In the genomic region with DNA sequence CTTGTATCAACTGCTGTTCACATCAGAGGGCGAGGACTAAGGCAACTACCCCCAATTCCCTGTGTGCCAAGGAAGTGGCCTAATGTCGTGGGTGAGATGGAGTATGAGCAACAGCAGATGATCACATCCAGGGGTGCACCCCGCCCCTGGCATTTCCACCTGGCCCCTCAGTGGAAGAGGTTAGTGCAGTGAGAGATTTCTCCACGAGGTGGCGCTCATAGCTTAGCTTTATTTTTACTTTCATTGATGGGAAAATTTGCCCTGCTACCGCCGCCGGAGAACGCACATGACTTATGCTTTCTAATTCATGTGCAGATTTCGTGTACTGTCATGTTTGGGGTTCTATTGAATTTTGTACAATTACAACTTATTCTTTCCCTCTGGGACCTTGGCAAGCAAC, we compare ENCODE assay signal across 8 cellular contexts.
A peak's percentile ranks its signal among the peaks of the same experiment; 100 is the strongest.
DNase-seq lines count a peak whose midpoint lies in the region; ATAC-seq and TF ChIP-seq lines count a peak whose summit lies in the region.

No MANE protein-coding gene starts in this region.

- no peak for TF ChIP-seq POLR2A in prostate gland (IDR thresholded peaks at IDR 0.05)

- DNase-seq in AG20443 (ENCODE audit: low spot score) = peak; percentile 59
- DNase-seq in NCI-H524 treated with DMSO at 0.1 percent for 48 hours (lab: John Stamatoyannopoulos, UW) = peak; percentile 24
- peak; percentile 2 for DNase-seq in activated T-cell treated with anti-CD3 and anti-CD28 coated beads for 4 hours
- DNase-seq in glomerular visceral epithelial cell (ENCODE audit: extremely low spot score) = peak; percentile 11
- peak; percentile 25 for DNase-seq in prostate gland (ENCODE audit: low spot score)

- peak; percentile 66 for ATAC-seq in GM18870 (IDR thresholded peaks at IDR 0.05; ENCODE audit: unreplicated experiment)
- ATAC-seq in HG03469 (IDR thresholded peaks at IDR 0.05; ENCODE audit: unreplicated experiment) = peak; percentile 47
- ATAC-seq in HG02870 (IDR thresholded peaks at IDR 0.05; ENCODE audit: unreplicated experiment) = no peak

- H3K27me3 ChIP-seq in prostate gland (replicated peaks; ENCODE audit: insufficient read depth) = no peaks in the 10 kb centered on the region

- no peak overlapping the region for H3K4me3 ChIP-seq in prostate gland

- no peak overlapping the region for H3K27ac ChIP-seq in prostate gland

- TF ChIP-seq CTCF in prostate gland (IDR thresholded peaks at IDR 0.05) = peak; percentile 16 to 77 (median 52)

- H3K9me3 ChIP-seq in prostate gland = no peaks in the 10 kb centered on the region

- intact Hi-C loops in prostate gland (cut with DNase I) = loop anchor here (5.0 to 10.0 kb wide), 2 partner anchors 556 to 1007 kb away; no protein-coding TSS in a partner anchor

- WGBS in prostate gland = 10% methylated on average over 10 of the region's 10 CpGs

- H3K4me1 ChIP-seq in prostate gland (replicated peaks) = no peaks in the 10 kb centered on the region

- H3K36me3 ChIP-seq in prostate gland = no peaks in the 10 kb centered on the region

Comparison
In these comparisons a context has a peak if more than half of its experiments do, and no peak if none do; other contexts are left out.
1. DNase-seq: peak in every context shown above with its lines; median percentile 59 in AG20443; 25 in prostate gland; 24 in NCI-H524 treated with DMSO at 0.1 percent for 48 hours; 11 in glomerular visceral epithelial cell; 2 in activated T-cell treated with anti-CD3 and anti-CD28 coated beads for 4 hours.